21 cellular contexts compared by ENCODE assay signal in the genomic region with DNA sequence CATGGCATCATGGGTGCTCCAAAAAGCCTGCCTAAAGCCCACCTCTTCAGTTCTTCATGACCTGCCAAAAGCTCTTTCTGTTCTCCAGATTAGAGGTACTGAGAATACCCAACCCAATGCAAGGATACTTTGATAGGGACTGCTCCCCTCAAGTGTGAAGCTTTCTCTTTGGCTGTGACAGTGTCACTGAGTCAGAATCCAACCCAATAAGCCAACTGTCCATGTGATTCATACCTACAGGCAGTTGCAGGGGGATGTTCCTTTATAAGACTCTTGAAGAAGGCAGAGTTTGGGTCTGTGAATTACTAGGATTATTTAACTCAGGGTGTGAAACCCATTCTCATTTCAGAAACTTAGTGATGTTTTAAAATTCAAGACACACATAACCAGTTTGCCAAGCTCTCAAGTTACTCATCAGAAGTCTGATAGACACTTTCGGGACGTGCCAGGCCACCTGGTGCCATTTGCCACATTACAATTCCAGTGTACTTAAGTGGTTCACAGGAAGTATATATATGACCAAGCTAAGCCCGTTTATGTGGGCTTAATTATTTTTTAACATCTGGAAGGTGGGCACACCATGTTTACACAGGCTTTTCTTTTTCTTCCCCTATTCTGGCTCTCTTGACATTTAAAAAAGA.
DNase-seq lines count a peak whose midpoint lies in the region; ATAC-seq and TF ChIP-seq lines count a peak whose summit lies in the region.
"Had no signal": no experiment of that assay in that cellular context is flagged by ENCODE, and none has a peak within 500 bp of the region (broad histone marks: within the 10 kb centered on the region; RNA-seq: fewer than 3 reads in every experiment).

No MANE protein-coding gene starts in this region.

- TF ChIP-seq CTCF in foreskin keratinocyte (conservative IDR thresholded peaks at IDR 0.05) (no peak), left lung (IDR thresholded peaks at IDR 0.05) (no peak)

- no peaks in the 10 kb centered on the region for H3K9me3 ChIP-seq in thymus (ENCODE audit: control insufficient read depth)
- no peaks in the 10 kb centered on the region for H3K9me3 ChIP-seq in left lung

- no peak overlapping the region for H3K27ac ChIP-seq in foreskin keratinocyte
- peak overlapping the region; percentile 31 for H3K27ac ChIP-seq in thymus (ENCODE audit: low read depth)
- H3K27ac ChIP-seq in left lung = no peak overlapping the region
- H3K27ac ChIP-seq: 22Rv1, C4-2B, KMS-11, PC-9, RWPE1 had no signal

- H3K36me3 ChIP-seq in thymus (ENCODE audit: control insufficient read depth, insufficient read depth) (no peaks in the 10 kb centered on the region), left lung (no peaks in the 10 kb centered on the region)

- intact Hi-C loops in left lung (cut with DNase I) = no loop called here

- 94% methylated on average over 3 of the region's 3 CpGs for WGBS in thymus

- H3K4me3 ChIP-seq in thymus (ENCODE audit: low read length) (no peak overlapping the region), left lung (no peak overlapping the region)
- H3K4me3 ChIP-seq: PC-9 had no signal

- DNase-seq in DMS 273 (lab: John Stamatoyannopoulos, UW; ENCODE audit: unreplicated experiment) = peak; percentile 63
- DNase-seq in DMS 273 treated with DMSO at 0.1 percent for 48 hours (lab: John Stamatoyannopoulos, UW) = no peak
- peak; percentile 3 for DNase-seq in stimulated activated CD4-positive, alpha-beta T cell treated with anti-CD3 and anti-CD28 coated beads, Interleukin-1b, Interleukin-23, amount 100 ng/mL, for 48 hours
- no peak for DNase-seq in stimulated activated CD4-positive, alpha-beta T cell treated with anti-CD3 and anti-CD28 coated beads, Interleukin-4, amount 100 ng/mL, for 4 hours
- no peak for DNase-seq in foreskin keratinocyte
- DNase-seq in superior temporal gyrus (ENCODE audit: extremely low spot score) = no peak
- no peak for DNase-seq in left lung
- DNase-seq: AML-193, DND-41, H7, HFFc6, NCI-H1417 treated with DMSO at 0.1 percent for 48 hours, NCI-H1930, NCI-H526, PC-9, SIG-M5 had no signal

- ATAC-seq in foreskin keratinocyte (peak; percentile 39), left lung (no peak)

- H3K4me1 ChIP-seq in foreskin keratinocyte (peaks cover 6% of the 10 kb centered on the region), thymus (ENCODE audit: control insufficient read depth, insufficient read depth, low read length) (no peaks in the 10 kb centered on the region), left lung (no peaks in the 10 kb centered on the region)

- H3K27me3 ChIP-seq in foreskin keratinocyte = no peaks in the 10 kb centered on the region
- H3K27me3 ChIP-seq in thymus (ENCODE audit: control insufficient read depth, insufficient read depth) = no peaks in the 10 kb centered on the region
- no peaks in the 10 kb centered on the region for H3K27me3 ChIP-seq in left lung

Comparison
In these comparisons a context has a peak if more than half of its experiments do, and no peak if none do; other contexts are left out.
1. DNase-seq: peak in DMS 273 (single experiment) and stimulated activated CD4-positive, alpha-beta T cell treated with anti-CD3 and anti-CD28 coated beads, Interleukin-1b, Interleukin-23, amount 100 ng/mL, for 48 hours (single experiment); none in DMS 273 treated with DMSO at 0.1 percent for 48 hours (single experiment), stimulated activated CD4-positive, alpha-beta T cell treated with anti-CD3 and anti-CD28 coated beads, Interleukin-4, amount 100 ng/mL, for 4 hours (0 of 2), foreskin keratinocyte (0 of 2), superior temporal gyrus (single experiment) and left lung (0 of 2).